ENCODE assay signal across 8 cellular contexts in the genomic region with DNA sequence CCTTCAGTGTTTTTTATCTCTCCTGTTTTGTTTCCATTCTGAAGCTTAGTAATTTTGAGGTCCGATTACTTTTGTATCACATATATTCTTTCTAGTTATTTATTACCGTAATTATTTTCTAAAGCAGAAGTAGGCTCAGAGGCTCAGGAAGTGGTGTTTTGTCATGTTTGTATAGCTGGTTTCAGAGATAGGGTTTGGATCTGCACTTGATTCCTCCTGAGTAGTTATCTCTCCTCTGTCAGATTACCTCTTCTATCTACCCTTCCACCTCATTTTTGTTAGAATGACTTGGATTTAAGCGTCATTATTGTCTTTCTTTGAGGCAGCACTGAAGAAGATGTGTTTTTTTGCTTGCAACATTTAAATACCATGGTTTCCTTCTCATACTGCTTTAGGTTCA.
DNase-seq lines count a peak whose midpoint lies in the region; ATAC-seq, FAIRE-seq and TF ChIP-seq lines count a peak whose summit lies in the region.

No MANE protein-coding gene starts in this region.

- H3K4me1 ChIP-seq in Loucy (ENCODE audit: insufficient read depth, low read length, poor library complexity, severe bottlenecking) (peaks cover 20% of the 10 kb centered on the region), HepG2 (ENCODE audit: insufficient read depth, low read length) (peaks cover 4% of the 10 kb centered on the region; the same call in 1 of the 2 replicates)

- H3K27ac ChIP-seq in HepG2 (ENCODE audit: extremely low read length, insufficient read depth, low read length), result no peak overlapping the region

- no peak for TF ChIP-seq POLR2A in HepG2 (IDR thresholded peaks at IDR 0.05; ENCODE audit: insufficient read depth in 1 of 2, low read depth in 2 of 2, low read length in 2 of 2)

- TF ChIP-seq RAD21 in HepG2 (CRISPR knock-in tag; IDR thresholded peaks at IDR 0.05), result no peak

- H3K79me2 ChIP-seq in Loucy (ENCODE audit: insufficient read depth, low read length) (no peaks in the 10 kb centered on the region), HepG2 (ENCODE audit: insufficient read depth, low read length) (peaks cover 4% of the 10 kb centered on the region)

- WGBS in HepG2 (ENCODE audit: low lambda C conversion rate), result 96% methylated on average over 3 of the region's 3 CpGs

- no peaks in the 10 kb centered on the region for H3F3A ChIP-seq in Loucy (ENCODE audit: low read depth)

- H3K4me3 ChIP-seq in Loucy (ENCODE audit: low read length, poor library complexity, severe bottlenecking), result no peak overlapping the region
- H3K4me3 ChIP-seq in HepG2 (replicated peaks in 1 of 3; ENCODE audit: insufficient read depth in 1 of 3, low read depth in 2 of 3, low read length in 3 of 3), result no peak overlapping the region

- DNase-seq in HepG2 (ENCODE audit: low spot score) (no peak), immature natural killer cell (no peak), DMS53 (lab: John Stamatoyannopoulos, UW) (no peak), NCI-H146 (lab: John Stamatoyannopoulos, UW) (no peak)
- DNase-seq in activated CD8-positive, alpha-beta memory T cell treated with anti-CD3 and anti-CD28 coated beads, Interleukin-2, amount 50 U/mL, for 4 hours, result no peak

- POLR2A ChIA-PET in HepG2 (lab: Yijun Ruan, JAX), result interaction anchor here (1.3 kb wide), 1 partner anchor 97 kb away, joined by 3 read pairs; no protein-coding TSS in a partner anchor

- H3K9me2 ChIP-seq in Loucy (replicated peaks; ENCODE audit: low read depth, low read length), result no peaks in the 10 kb centered on the region

- ATAC-seq in GM18858 (IDR thresholded peaks at IDR 0.05; ENCODE audit: unreplicated experiment) (peak; percentile 31), GM21825 (IDR thresholded peaks at IDR 0.05; ENCODE audit: unreplicated experiment) (peak; percentile 54), HepG2 (no peak)

- TF ChIP-seq CTCF in Loucy (conservative IDR thresholded peaks at IDR 0.05; ENCODE audit: low read length) (no peak), HepG2 (CRISPR knock-in tag; IDR thresholded peaks at IDR 0.05) (no peak)

- H3K36me3 Mint-ChIP-seq in immature natural killer cell, result peaks cover 0 to 9% (median 8%) of the 10 kb centered on the region in 3 donors

- no peaks in the 10 kb centered on the region for H3K9me3 Mint-ChIP-seq in immature natural killer cell

- H4K20me1 ChIP-seq in Loucy (ENCODE audit: insufficient read depth, low read length, poor library complexity, severe bottlenecking), result peaks cover 5% of the 10 kb centered on the region
- no peaks in the 10 kb centered on the region for H4K20me1 ChIP-seq in HepG2 (ENCODE audit: insufficient read depth, low read length)

- peak; percentile 15 for FAIRE-seq in HepG2 (lab: Jason Lieb, UNC)

- TF ChIP-seq EP300 in HepG2 (IDR thresholded peaks at IDR 0.05; ENCODE audit: low read depth in 2 of 2, low read length in 2 of 2) (no peak), HepG2 (CRISPR knock-in tag; IDR thresholded peaks at IDR 0.05; ENCODE audit: borderline replicate concordance) (no peak)

- peaks cover 2 to 7% of the 10 kb centered on the region in 2 donors for H3K4me1 Mint-ChIP-seq in immature natural killer cell

- BruUV-seq in HepG2 (replicated peaks; lab: Mats Ljungman, UMichigan), result no TSS peak

- H3K9me3 ChIP-seq in Loucy (ENCODE audit: insufficient read depth, low read depth, low read length) (no peaks in the 10 kb centered on the region), HepG2 (ENCODE audit: low read length) (no peaks in the 10 kb centered on the region)

- no peak overlapping the region for H2AFZ ChIP-seq in Loucy (ENCODE audit: low read length)
- H2AFZ ChIP-seq in HepG2 (ENCODE audit: low read length), result no peak overlapping the region

- H3K36me3 ChIP-seq in Loucy (ENCODE audit: insufficient read depth, low read length), result peaks cover 5% of the 10 kb centered on the region; the same call in 1 of the 2 replicates
- peaks cover 11 to 49% of the 10 kb centered on the region in 2 experiments for H3K36me3 ChIP-seq in HepG2 (replicated peaks in 1 of 2; ENCODE audit: control insufficient read depth in 1 of 2, insufficient read depth in 2 of 2, low read length in 2 of 2)

- CTCF ChIA-PET in HepG2 (lab: Yijun Ruan, JAX; ENCODE audit: low intra/inter-chr PET ratio, low total read pairs), result interaction anchor here (0.7 to 4.2 kb wide), 3 partner anchors 151 to 278 kb away, joined by 4 to 28 read pairs (median 26); a partner anchor contains a TSS

- H3K27ac Mint-ChIP-seq in immature natural killer cell, result peak overlapping the region in 1 of 6 donors; percentile 55

- no peak overlapping the region for H3K4me3 Mint-ChIP-seq in immature natural killer cell

- in situ Hi-C loops in HepG2 (cut with HindIII; ENCODE audit: extremely low pct_ligation_motif_present, low pct_unique_long_range_greater_than_20kb), result loop anchor here (5.0 to 25.0 kb wide), 3 partner anchors 172 to 802 kb away; a partner anchor contains a TSS

- H3K27me3 Mint-ChIP-seq in immature natural killer cell (ENCODE audit: low read depth in 3 of 3), result peaks cover 0 to 4% (median 0%) of the 10 kb centered on the region in 3 donors

- H3K27me3 ChIP-seq in Loucy (ENCODE audit: insufficient read depth, low read length, poor library complexity, severe bottlenecking) (no peaks in the 10 kb centered on the region), HepG2 (ENCODE audit: control insufficient read depth in 1 of 2, insufficient read depth in 2 of 2, low read length in 2 of 2) (no peaks in the 10 kb centered on the region)

- intact Hi-C loops in HepG2 (cut with micrococcal nuclease; ENCODE audit: unreplicated experiment), result loop anchor here (1.0 to 5.0 kb wide), 6 partner anchors 95 to 812 kb away; a partner anchor contains a TSS

- H3K4me2 ChIP-seq in Loucy (ENCODE audit: low read depth, low read length, poor library complexity, severe bottlenecking) (peak overlapping the region; percentile 11), HepG2 (ENCODE audit: low read depth, low read length) (no peak overlapping the region)

- H3K9ac ChIP-seq in Loucy (ENCODE audit: low read depth, low read length, poor library complexity, severe bottlenecking), result no peak overlapping the region
- no peak overlapping the region for H3K9ac ChIP-seq in HepG2 (ENCODE audit: insufficient read depth, low read depth, low read length)

TF ChIP-seq in HepG2, 621 proteins besides CTCF, POLR2A, EP300 and RAD21:
- 0 out of 2 replicates have a peak, but pooled peaks have one; percentile 10 for TF ChIP-seq TARDBP (CRISPR knock-in tag; IDR thresholded peaks at IDR 0.05)
- no peak for TF ChIP-seq KDM6A (CRISPR knock-in tag; IDR thresholded peaks at IDR 0.05; ENCODE audit: low read depth)
- TF ChIP-seq, protein P1, sequence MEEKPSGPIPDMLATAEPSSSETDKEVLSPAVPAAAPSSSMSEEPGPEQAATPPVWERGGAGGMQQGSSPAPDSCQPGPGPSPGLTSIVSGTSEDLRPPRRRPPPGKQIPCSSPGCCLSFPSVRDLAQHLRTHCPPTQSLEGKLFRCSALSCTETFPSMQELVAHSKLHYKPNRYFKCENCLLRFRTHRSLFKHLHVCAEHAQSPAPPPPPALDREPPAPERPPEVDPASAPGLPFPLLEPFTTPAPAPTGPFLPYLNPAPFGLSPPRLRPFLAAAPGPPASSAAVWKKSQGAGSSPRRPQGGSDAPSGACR (CRISPR knock-in tag; IDR thresholded peaks at IDR 0.05), result no peak
